ENCODE assay signal across 9 cellular contexts in the genomic region with DNA sequence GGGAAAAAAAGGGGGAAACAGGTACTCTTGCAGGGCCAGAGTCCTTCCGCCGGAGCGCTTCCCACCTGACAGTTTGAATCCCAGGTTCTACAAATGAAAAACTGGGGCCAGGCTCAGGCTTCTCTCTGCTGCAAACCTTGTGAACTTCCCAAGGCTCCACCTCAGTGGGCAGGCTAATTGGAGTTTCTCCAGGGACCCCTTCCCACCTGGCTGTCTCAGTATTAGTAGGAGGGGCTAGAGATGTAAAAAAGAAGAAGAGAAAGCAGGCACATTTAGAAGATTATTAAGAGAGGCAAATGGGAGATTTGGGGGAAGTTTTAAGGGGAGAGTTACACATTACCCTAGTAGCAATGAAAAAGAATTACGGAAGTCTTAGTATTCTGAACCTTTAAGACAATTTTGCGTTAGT. TPM values are rescaled to one million over a fixed set of nuclear protein-coding genes. Genes with fewer than 3 reads are reported as not detected.
DNase-seq lines count a peak whose midpoint lies in the region; ATAC-seq, FAIRE-seq and TF ChIP-seq lines count a peak whose summit lies in the region.
"Had no signal": no experiment of that assay in that cellular context is flagged by ENCODE, and none has a peak within 500 bp of the region (broad histone marks: within the 10 kb centered on the region; RNA-seq: fewer than 3 reads in every experiment).

No MANE protein-coding gene starts in this region.

- no peak for FAIRE-seq in H1 (lab: Jason Lieb, UNC)
- FAIRE-seq: colon had no signal

- TF ChIP-seq RAD21 in SK-N-SH (IDR thresholded peaks at IDR 0.05; ENCODE audit: low read length) = no peak
- no peak for TF ChIP-seq RAD21 in H1 (IDR thresholded peaks at IDR 0.05 in 1 of 2, conservative IDR thresholded peaks at IDR 0.05 in 1 of 2; ENCODE audit: low read depth in 2 of 2, low read length in 2 of 2)

- H2BK12ac ChIP-seq in H1 (ENCODE audit: low read depth, low read length) = no peak overlapping the region

- H3K36me3 ChIP-seq in SK-N-SH (replicated peaks in 1 of 2; ENCODE audit: control insufficient read depth in 1 of 2, insufficient read depth in 2 of 2, low read length in 1 of 2) (peaks cover 0 to 10% of the 10 kb centered on the region in 2 experiments), H1 (ENCODE audit: control insufficient read depth in 2 of 4, insufficient read depth in 4 of 4, low read length in 3 of 4) (peaks cover 2 to 8% (median 4%) of the 10 kb centered on the region in 4 experiments; a peak in 5 of 8 replicates), neuron (ENCODE audit: insufficient read depth, low read length) (peaks cover 12% of the 10 kb centered on the region)

- H3K23me2 ChIP-seq in H1 (ENCODE audit: low read depth, low read length) = peaks cover 11% of the 10 kb centered on the region; the same call in 1 of the 2 replicates

- WGBS in SK-N-SH (ENCODE audit: low lambda C conversion rate) = 91% methylated on average over 5 of the region's 5 CpGs
- WGBS in H1 (ENCODE audit: extremely low coverage in 1 of 2, insufficient coverage in 1 of 2, insufficient read length in 1 of 2, insufficient replicate concordance in 2 of 2, low coverage in 1 of 2, low lambda C conversion rate in 2 of 2, missing lambda C conversion rate in 1 of 2), 2 experiments = 56% methylated on average over 5 of the region's 5 CpGs; no CpG with 5 or more reads in 1 of the 2 experiments

- H2AK5ac ChIP-seq in H1 (ENCODE audit: low read depth, low read length) = no peak overlapping the region

- TF ChIP-seq EP300 in SK-N-SH (IDR thresholded peaks at IDR 0.05; ENCODE audit: borderline replicate concordance in 1 of 2, low read depth in 1 of 2, low read length in 1 of 2) (no peak), H1 (IDR thresholded peaks at IDR 0.05; ENCODE audit: borderline replicate concordance in 1 of 2, low read depth in 2 of 2, low read length in 2 of 2) (no peak)

- H3K4me3 ChIP-seq in SK-N-SH (ENCODE audit: low read depth in 2 of 2, low read length in 1 of 2) = peak overlapping the region; percentile 81 to 88; a peak in 2 of 4 replicates
- H3K4me3 ChIP-seq in H1 (ENCODE audit: extremely low read depth in 1 of 4, insufficient read depth in 2 of 4, low read depth in 3 of 4, low read length in 4 of 4) = peak overlapping the region in 1 of 4 experiments; percentile 85; a peak in 4 of 8 replicates
- peak overlapping the region; percentile 83 for H3K4me3 ChIP-seq in neuron (ENCODE audit: low read length)

- H2BK5ac ChIP-seq in H1 (ENCODE audit: low read depth, low read length) = no peak overlapping the region

- TF ChIP-seq CTCF in SK-N-SH (IDR thresholded peaks at IDR 0.05) (no peak), H1 (IDR thresholded peaks at IDR 0.05; ENCODE audit: control extremely low read depth in 1 of 3, insufficient read depth in 1 of 3, low read depth in 1 of 3, low read length in 3 of 3) (no peak)

- no peak overlapping the region for H4K91ac ChIP-seq in H1 (replicated peaks; ENCODE audit: insufficient read length, low read length)

- H3K9me2 ChIP-seq in SK-N-SH = no peaks in the 10 kb centered on the region

- H4K8ac ChIP-seq in H1 (ENCODE audit: extremely low read depth, insufficient read depth, low read length) = no peak overlapping the region; the same call in 1 of the 2 replicates

- peaks cover 14% of the 10 kb centered on the region for H3K79me2 ChIP-seq in SK-N-SH (ENCODE audit: insufficient read depth)
- peaks cover 0 to 30% of the 10 kb centered on the region in 2 experiments; a peak in 3 of 4 replicates for H3K79me2 ChIP-seq in H1 (ENCODE audit: control insufficient read depth in 1 of 2, insufficient read depth in 2 of 2, low read length in 2 of 2)

- H3K9ac ChIP-seq in SK-N-SH (peak overlapping the region; percentile 80; the same call in 1 of the 2 replicates), H1 (replicated peaks in 1 of 4; ENCODE audit: extremely low read depth in 1 of 4, low read depth in 3 of 4, low read length in 3 of 4) (peak overlapping the region in 1 of 4 experiments; percentile 8; a peak in 1 of 7 replicates)

- no peak overlapping the region for H3K56ac ChIP-seq in H1 (replicated peaks; ENCODE audit: insufficient read length, low read depth, low read length)

- no peaks in the 10 kb centered on the region for H3K9me3 ChIP-seq in SK-N-SH
- H3K9me3 ChIP-seq in H1 (ENCODE audit: insufficient read depth in 2 of 2, low read depth in 1 of 2, low read length in 1 of 2) = no peaks in the 10 kb centered on the region
- no peaks in the 10 kb centered on the region for H3K9me3 ChIP-seq in neuron (ENCODE audit: low read length)

- no peak overlapping the region for H2BK20ac ChIP-seq in H1 (ENCODE audit: low read length)

- POLR2A ChIA-PET in SK-N-SH (lab: Yijun Ruan, JAX) (no interaction called here), H1 (lab: Charles Lee; ENCODE audit: partially characterized antibody) (no interaction called here)

- H3K23ac ChIP-seq in H1 (ENCODE audit: insufficient read length) = no peak overlapping the region

- peaks cover 8% of the 10 kb centered on the region for H3F3A ChIP-seq in SK-N-SH (replicated peaks; ENCODE audit: insufficient read depth)

- ATAC-seq in SK-N-SH treated with all-trans-retinoic acid at 6 μM for 48 hours = no peak

- no peaks in the 10 kb centered on the region for H3K27me3 ChIP-seq in SK-N-SH (ENCODE audit: insufficient read depth)
- H3K27me3 ChIP-seq in H1 (replicated peaks in 1 of 4; ENCODE audit: control insufficient read depth in 3 of 4, extremely low read depth in 1 of 4, insufficient read depth in 3 of 4, low read length in 3 of 4) = no peaks in the 10 kb centered on the region
- H3K27me3 ChIP-seq in neuron (ENCODE audit: insufficient read depth, low read length) = no peaks in the 10 kb centered on the region

- TF ChIP-seq POLR2A in Raji (IDR thresholded peaks at IDR 0.05; ENCODE audit: insufficient read depth, low read depth, low read length) = peak; percentile 71
- no peak for TF ChIP-seq POLR2A in H1 (IDR thresholded peaks at IDR 0.05; ENCODE audit: control extremely low read depth in 1 of 2, low read depth in 2 of 2, low read length in 2 of 2)

- no peak overlapping the region for H2AFZ ChIP-seq in SK-N-SH (ENCODE audit: low read depth)
- no peak overlapping the region for H2AFZ ChIP-seq in H1 (ENCODE audit: low read length)
- H2AFZ ChIP-seq in neuron (ENCODE audit: low read depth, low read length) = no peak overlapping the region

- no peak overlapping the region for H4K5ac ChIP-seq in H1 (ENCODE audit: insufficient read length, low read depth, low read length)

- H3K27ac ChIP-seq in SK-N-SH (ENCODE audit: low read depth in 2 of 2, low read length in 1 of 2) = no peak overlapping the region
- no peak overlapping the region for H3K27ac ChIP-seq in H1 (ENCODE audit: low read depth, low read length)

- H3K4me2 ChIP-seq in SK-N-SH (peak overlapping the region; percentile 96), H1 (ENCODE audit: insufficient read depth in 1 of 2, low read depth in 2 of 2, low read length in 2 of 2) (peak overlapping the region; percentile 83 to 92)

- H3K14ac ChIP-seq in H1 (ENCODE audit: insufficient read length) = no peak overlapping the region

- DNase-seq in SK-N-SH (no peak), H1 (ENCODE audit: low read depth in 1 of 2, low spot score in 2 of 2) (no peak), NCI-H1092 (lab: John Stamatoyannopoulos, UW) (no peak), hepatic stellate cell (ENCODE audit: low spot score) (no peak), RKO (ENCODE audit: low spot score) (no peak)

- CTCF ChIA-PET in SK-N-SH (lab: Yijun Ruan, JAX) = no interaction called here
- CTCF ChIA-PET in H1 (lab: Charles Lee; ENCODE audit: partially characterized antibody) = no interaction called here

- H3K4me1 ChIP-seq in SK-N-SH (ENCODE audit: control insufficient read depth in 1 of 2, insufficient read depth in 2 of 2, low read depth in 1 of 2, low read length in 1 of 2) (peaks cover 0 to 9% of the 10 kb centered on the region in 2 experiments; a peak in 2 of 4 replicates), H1 (replicated peaks in 1 of 4; ENCODE audit: control insufficient read depth in 3 of 4, insufficient read depth in 4 of 4, low read length in 3 of 4) (peaks cover 2 to 7% (median 5%) of the 10 kb centered on the region in 4 experiments; a peak in 3 of 7 replicates), neuron (ENCODE audit: insufficient read depth, low read length) (peaks cover 21% of the 10 kb centered on the region)

- H3K18ac ChIP-seq in H1 (ENCODE audit: extremely low read depth, low read length) = no peak overlapping the region

- H4K20me1 ChIP-seq in SK-N-SH (ENCODE audit: insufficient read depth) (no peaks in the 10 kb centered on the region), H1 (replicated peaks in 1 of 2; ENCODE audit: control insufficient read depth in 1 of 2, insufficient read depth in 2 of 2, low read length in 2 of 2) (no peaks in the 10 kb centered on the region)

- no peak overlapping the region for H2BK120ac ChIP-seq in H1 (replicated peaks; ENCODE audit: low read depth, low read length)

- no peak overlapping the region for H2BK15ac ChIP-seq in H1 (ENCODE audit: low read length)

- H3K79me1 ChIP-seq in H1 (ENCODE audit: low read depth, low read length) = no peaks in the 10 kb centered on the region

- H3K4ac ChIP-seq in H1 (replicated peaks; ENCODE audit: insufficient read length, low read depth, low read length) = no peak overlapping the region

RNA-seq across cellular contexts. Expression of gene CLEC2D, which starts 20.0 kb away (rescaled TPM):
- 0.81 and 1.5 TPM in 2 replicates for polyA plus RNA-seq in SK-N-SH (2012; rRNA removed)
- 0.55 and 0.68 TPM in 2 replicates for polyA plus RNA-seq in SK-N-SH (2012; cell fraction: cytosol; rRNA removed)
- 4.2 and 7.1 TPM in 2 replicates for polyA plus RNA-seq in SK-N-SH (2012; cell fraction: nucleus; rRNA removed)
- 5.2 and 6.2 TPM in 2 replicates for total RNA-seq in H1 (2021; fragmentation: NEBNext Ultra II Directional; extraction: Animal tissue kit (Norgen Biotek cat#: 25700))
- 2.7 and 4.2 TPM in 2 replicates for polyA plus RNA-seq in H1 (2011; rRNA removed)
- polyA plus RNA-seq in H1 (2011; cell fraction: cytosol; rRNA removed) = 4.7 TPM
- 8.9 TPM for polyA plus RNA-seq in H1 (2011; cell fraction: nucleus; rRNA removed)
- polyA plus RNA-seq in H1 (2012, experiment 1 of 2) = 3.7 to 9.5 TPM (median 5.5 TPM) in 4 replicates
- polyA plus RNA-seq in H1 (2012, experiment 2 of 2) = 0.52 TPM
- 4.1 TPM for polyA plus RNA-seq in H1 (2013, experiment 1 of 2)
- polyA plus RNA-seq in H1 (2013, experiment 2 of 2) = 3.0 TPM
- 4.7 and 6.4 TPM in 2 replicates for polyA minus RNA-seq in H1 (2011; rRNA and poly(A)+ RNA removed)
- 3.2 TPM for polyA minus RNA-seq in H1 (2011; cell fraction: cytosol; rRNA and poly(A)+ RNA removed)
- polyA minus RNA-seq in H1 (2011; cell fraction: nucleus; rRNA and poly(A)+ RNA removed) = 11.2 TPM

RNA-seq across cellular contexts. Expression of gene KLRB1, which starts 41.8 kb away (rescaled TPM):
- not detected in 2 replicates for polyA plus RNA-seq in SK-N-SH (2012; rRNA removed)
- not detected in 2 replicates for polyA plus RNA-seq in SK-N-SH (2012; cell fraction: cytosol; rRNA removed)
- polyA plus RNA-seq in SK-N-SH (2012; cell fraction: nucleus; rRNA removed) = not detected in 2 replicates
- total RNA-seq in H1 (2021; fragmentation: NEBNext Ultra II Directional; extraction: Animal tissue kit (Norgen Biotek cat#: 25700)) = not detected in 2 replicates
- polyA plus RNA-seq in H1 (2011; rRNA removed) = not detected in 2 replicates
- polyA plus RNA-seq in H1 (2011; cell fraction: cytosol; rRNA removed) = not detected
- polyA plus RNA-seq in H1 (2011; cell fraction: nucleus; rRNA removed) = not detected
- not detected in 4 replicates for polyA plus RNA-seq in H1 (2012, experiment 1 of 2)
- polyA plus RNA-seq in H1 (2012, experiment 2 of 2) = not detected
- polyA plus RNA-seq in H1 (2013, experiment 1 of 2) = not detected
- not detected for polyA plus RNA-seq in H1 (2013, experiment 2 of 2)
- not detected in 2 replicates for polyA minus RNA-seq in H1 (2011; rRNA and poly(A)+ RNA removed)
- polyA minus RNA-seq in H1 (2011; cell fraction: cytosol; rRNA and poly(A)+ RNA removed) = not detected
- not detected for polyA minus RNA-seq in H1 (2011; cell fraction: nucleus; rRNA and poly(A)+ RNA removed)
